In the genomic region with DNA sequence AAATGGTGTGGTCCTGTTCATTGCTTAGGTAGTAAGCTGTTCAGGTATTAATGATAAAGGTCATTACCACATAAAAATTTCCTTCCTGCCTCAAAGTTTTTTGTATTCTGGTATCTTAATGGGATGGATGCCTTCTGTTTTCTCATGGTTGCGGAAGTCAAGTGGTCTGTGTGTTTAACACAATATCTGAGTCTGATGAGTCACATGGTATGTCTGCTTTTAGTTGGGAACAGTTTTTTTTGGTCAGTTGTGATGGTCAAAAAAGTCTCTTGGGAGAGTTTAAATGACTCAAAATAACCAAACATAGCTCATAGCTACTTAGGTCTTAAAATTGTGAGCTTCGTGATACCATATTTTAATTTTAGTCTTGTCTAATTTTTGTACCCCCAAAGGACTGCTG, we compare ENCODE assay signal across 1 cellular context.
TF ChIP-seq lines count a peak whose summit lies in the region.

No MANE protein-coding gene starts in this region.

TF ChIP-seq in GM12878, 131 proteins besides CTCF, POLR2A, EP300 and RAD21 (continues in another document):
- TF ChIP-seq, protein P1, sequence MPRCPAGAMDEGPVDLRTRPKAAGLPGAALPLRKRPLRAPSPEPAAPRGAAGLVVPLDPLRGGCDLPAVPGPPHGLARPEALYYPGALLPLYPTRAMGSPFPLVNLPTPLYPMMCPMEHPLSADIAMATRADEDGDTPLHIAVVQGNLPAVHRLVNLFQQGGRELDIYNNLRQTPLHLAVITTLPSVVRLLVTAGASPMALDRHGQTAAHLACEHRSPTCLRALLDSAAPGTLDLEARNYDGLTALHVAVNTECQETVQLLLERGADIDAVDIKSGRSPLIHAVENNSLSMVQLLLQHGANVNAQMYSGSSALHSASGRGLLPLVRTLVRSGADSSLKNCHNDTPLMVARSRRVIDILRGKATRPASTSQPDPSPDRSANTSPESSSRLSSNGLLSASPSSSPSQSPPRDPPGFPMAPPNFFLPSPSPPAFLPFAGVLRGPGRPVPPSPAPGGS (IDR thresholded peaks at IDR 0.05; ENCODE audit: borderline replicate concordance, insufficient read depth, low read depth, low read length, poor library complexity, severe bottlenecking): peak; percentile 77
- no peak for TF ChIP-seq RELA (IDR thresholded peaks at IDR 0.05; ENCODE audit: borderline replicate concordance, partially characterized antibody)
- 0 out of 2 replicates have a peak, but pooled peaks have one; percentile 22 for TF ChIP-seq NR2C1 (IDR thresholded peaks at IDR 0.05)
- TF ChIP-seq YBX1 (IDR thresholded peaks at IDR 0.05): no peak
- TF ChIP-seq, protein P2, sequence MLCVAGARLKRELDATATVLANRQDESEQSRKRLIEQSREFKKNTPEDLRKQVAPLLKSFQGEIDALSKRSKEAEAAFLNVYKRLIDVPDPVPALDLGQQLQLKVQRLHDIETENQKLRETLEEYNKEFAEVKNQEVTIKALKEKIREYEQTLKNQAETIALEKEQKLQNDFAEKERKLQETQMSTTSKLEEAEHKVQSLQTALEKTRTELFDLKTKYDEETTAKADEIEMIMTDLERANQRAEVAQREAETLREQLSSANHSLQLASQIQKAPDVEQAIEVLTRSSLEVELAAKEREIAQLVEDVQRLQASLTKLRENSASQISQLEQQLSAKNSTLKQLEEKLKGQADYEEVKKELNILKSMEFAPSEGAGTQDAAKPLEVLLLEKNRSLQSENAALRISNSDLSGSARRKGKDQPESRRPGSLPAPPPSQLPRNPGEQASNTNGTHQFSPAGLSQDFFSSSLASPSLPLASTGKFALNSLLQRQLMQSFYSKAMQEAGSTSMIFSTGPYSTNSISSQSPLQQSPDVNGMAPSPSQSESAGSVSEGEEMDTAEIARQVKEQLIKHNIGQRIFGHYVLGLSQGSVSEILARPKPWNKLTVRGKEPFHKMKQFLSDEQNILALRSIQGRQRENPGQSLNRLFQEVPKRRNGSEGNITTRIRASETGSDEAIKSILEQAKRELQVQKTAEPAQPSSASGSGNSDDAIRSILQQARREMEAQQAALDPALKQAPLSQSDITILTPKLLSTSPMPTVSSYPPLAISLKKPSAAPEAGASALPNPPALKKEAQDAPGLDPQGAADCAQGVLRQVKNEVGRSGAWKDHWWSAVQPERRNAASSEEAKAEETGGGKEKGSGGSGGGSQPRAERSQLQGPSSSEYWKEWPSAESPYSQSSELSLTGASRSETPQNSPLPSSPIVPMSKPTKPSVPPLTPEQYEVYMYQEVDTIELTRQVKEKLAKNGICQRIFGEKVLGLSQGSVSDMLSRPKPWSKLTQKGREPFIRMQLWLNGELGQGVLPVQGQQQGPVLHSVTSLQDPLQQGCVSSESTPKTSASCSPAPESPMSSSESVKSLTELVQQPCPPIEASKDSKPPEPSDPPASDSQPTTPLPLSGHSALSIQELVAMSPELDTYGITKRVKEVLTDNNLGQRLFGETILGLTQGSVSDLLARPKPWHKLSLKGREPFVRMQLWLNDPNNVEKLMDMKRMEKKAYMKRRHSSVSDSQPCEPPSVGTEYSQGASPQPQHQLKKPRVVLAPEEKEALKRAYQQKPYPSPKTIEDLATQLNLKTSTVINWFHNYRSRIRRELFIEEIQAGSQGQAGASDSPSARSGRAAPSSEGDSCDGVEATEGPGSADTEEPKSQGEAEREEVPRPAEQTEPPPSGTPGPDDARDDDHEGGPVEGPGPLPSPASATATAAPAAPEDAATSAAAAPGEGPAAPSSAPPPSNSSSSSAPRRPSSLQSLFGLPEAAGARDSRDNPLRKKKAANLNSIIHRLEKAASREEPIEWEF (IDR thresholded peaks at IDR 0.05; ENCODE audit: insufficient replicate concordance, low read depth, low read length): no peak
- no peak for TF ChIP-seq PAX5 (IDR thresholded peaks at IDR 0.05; ENCODE audit: borderline replicate concordance, low read depth, low read length)
- TF ChIP-seq POU2F2 (IDR thresholded peaks at IDR 0.05; ENCODE audit: borderline replicate concordance, low read depth, low read length): no peak
- TF ChIP-seq KAT2A (conservative IDR thresholded peaks at IDR 0.05; ENCODE audit: control insufficient read depth, low read depth, low read length): no peak
- TF ChIP-seq, protein P3, sequence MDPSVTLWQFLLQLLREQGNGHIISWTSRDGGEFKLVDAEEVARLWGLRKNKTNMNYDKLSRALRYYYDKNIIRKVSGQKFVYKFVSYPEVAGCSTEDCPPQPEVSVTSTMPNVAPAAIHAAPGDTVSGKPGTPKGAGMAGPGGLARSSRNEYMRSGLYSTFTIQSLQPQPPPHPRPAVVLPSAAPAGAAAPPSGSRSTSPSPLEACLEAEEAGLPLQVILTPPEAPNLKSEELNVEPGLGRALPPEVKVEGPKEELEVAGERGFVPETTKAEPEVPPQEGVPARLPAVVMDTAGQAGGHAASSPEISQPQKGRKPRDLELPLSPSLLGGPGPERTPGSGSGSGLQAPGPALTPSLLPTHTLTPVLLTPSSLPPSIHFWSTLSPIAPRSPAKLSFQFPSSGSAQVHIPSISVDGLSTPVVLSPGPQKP (IDR thresholded peaks at IDR 0.05; ENCODE audit: low read depth, low read length): no peak
- TF ChIP-seq CBX5 (IDR thresholded peaks at IDR 0.05; ENCODE audit: low read depth): no peak
- TF ChIP-seq CREM (IDR thresholded peaks at IDR 0.05; ENCODE audit: low read depth): peak; percentile 64
- TF ChIP-seq NFIC (IDR thresholded peaks at IDR 0.05; ENCODE audit: low read depth, low read length): peak; percentile 88
- no peak for TF ChIP-seq LARP7 (IDR thresholded peaks at IDR 0.05)
- TF ChIP-seq HDAC2 (IDR thresholded peaks at IDR 0.05): no peak
- TF ChIP-seq, protein P4, sequence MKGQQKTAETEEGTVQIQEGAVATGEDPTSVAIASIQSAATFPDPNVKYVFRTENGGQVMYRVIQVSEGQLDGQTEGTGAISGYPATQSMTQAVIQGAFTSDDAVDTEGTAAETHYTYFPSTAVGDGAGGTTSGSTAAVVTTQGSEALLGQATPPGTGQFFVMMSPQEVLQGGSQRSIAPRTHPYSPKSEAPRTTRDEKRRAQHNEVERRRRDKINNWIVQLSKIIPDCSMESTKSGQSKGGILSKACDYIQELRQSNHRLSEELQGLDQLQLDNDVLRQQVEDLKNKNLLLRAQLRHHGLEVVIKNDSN (IDR thresholded peaks at IDR 0.05; ENCODE audit: borderline replicate concordance, extremely low read length, insufficient read depth, low read depth, low read length): no peak
- peak; percentile 87 to 89 for TF ChIP-seq IKZF2 (IDR thresholded peaks at IDR 0.05)
- no peak for TF ChIP-seq RB1 (IDR thresholded peaks at IDR 0.05; ENCODE audit: borderline replicate concordance)
- TF ChIP-seq ZBED1 (IDR thresholded peaks at IDR 0.05; ENCODE audit: borderline replicate concordance): no peak
- peak; percentile 88 for TF ChIP-seq MTA2 (IDR thresholded peaks at IDR 0.05; ENCODE audit: low read depth)
- TF ChIP-seq, protein P5, sequence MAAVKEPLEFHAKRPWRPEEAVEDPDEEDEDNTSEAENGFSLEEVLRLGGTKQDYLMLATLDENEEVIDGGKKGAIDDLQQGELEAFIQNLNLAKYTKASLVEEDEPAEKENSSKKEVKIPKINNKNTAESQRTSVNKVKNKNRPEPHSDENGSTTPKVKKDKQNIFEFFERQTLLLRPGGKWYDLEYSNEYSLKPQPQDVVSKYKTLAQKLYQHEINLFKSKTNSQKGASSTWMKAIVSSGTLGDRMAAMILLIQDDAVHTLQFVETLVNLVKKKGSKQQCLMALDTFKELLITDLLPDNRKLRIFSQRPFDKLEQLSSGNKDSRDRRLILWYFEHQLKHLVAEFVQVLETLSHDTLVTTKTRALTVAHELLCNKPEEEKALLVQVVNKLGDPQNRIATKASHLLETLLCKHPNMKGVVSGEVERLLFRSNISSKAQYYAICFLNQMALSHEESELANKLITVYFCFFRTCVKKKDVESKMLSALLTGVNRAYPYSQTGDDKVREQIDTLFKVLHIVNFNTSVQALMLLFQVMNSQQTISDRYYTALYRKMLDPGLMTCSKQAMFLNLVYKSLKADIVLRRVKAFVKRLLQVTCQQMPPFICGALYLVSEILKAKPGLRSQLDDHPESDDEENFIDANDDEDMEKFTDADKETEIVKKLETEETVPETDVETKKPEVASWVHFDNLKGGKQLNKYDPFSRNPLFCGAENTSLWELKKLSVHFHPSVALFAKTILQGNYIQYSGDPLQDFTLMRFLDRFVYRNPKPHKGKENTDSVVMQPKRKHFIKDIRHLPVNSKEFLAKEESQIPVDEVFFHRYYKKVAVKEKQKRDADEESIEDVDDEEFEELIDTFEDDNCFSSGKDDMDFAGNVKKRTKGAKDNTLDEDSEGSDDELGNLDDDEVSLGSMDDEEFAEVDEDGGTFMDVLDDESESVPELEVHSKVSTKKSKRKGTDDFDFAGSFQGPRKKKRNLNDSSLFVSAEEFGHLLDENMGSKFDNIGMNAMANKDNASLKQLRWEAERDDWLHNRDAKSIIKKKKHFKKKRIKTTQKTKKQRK (IDR thresholded peaks at IDR 0.05; ENCODE audit: low read depth, low read length): no peak
- no peak for TF ChIP-seq CHD4 (IDR thresholded peaks at IDR 0.05)
- no peak for TF ChIP-seq SIN3A (IDR thresholded peaks at IDR 0.05; ENCODE audit: low read depth, low read length)
- peak; percentile 65 for TF ChIP-seq DPF2 (IDR thresholded peaks at IDR 0.05)
- no peak for TF ChIP-seq KDM1A (IDR thresholded peaks at IDR 0.05; ENCODE audit: borderline replicate concordance)
- no peak for TF ChIP-seq ZNF622 (IDR thresholded peaks at IDR 0.05)
- no peak for TF ChIP-seq ASH2L (IDR thresholded peaks at IDR 0.05; ENCODE audit: borderline replicate concordance, low read depth)
- no peak; the same call in 1 of the 2 replicates for TF ChIP-seq GATAD2B (conservative IDR thresholded peaks at IDR 0.05; ENCODE audit: low read depth)
- TF ChIP-seq, protein P6, sequence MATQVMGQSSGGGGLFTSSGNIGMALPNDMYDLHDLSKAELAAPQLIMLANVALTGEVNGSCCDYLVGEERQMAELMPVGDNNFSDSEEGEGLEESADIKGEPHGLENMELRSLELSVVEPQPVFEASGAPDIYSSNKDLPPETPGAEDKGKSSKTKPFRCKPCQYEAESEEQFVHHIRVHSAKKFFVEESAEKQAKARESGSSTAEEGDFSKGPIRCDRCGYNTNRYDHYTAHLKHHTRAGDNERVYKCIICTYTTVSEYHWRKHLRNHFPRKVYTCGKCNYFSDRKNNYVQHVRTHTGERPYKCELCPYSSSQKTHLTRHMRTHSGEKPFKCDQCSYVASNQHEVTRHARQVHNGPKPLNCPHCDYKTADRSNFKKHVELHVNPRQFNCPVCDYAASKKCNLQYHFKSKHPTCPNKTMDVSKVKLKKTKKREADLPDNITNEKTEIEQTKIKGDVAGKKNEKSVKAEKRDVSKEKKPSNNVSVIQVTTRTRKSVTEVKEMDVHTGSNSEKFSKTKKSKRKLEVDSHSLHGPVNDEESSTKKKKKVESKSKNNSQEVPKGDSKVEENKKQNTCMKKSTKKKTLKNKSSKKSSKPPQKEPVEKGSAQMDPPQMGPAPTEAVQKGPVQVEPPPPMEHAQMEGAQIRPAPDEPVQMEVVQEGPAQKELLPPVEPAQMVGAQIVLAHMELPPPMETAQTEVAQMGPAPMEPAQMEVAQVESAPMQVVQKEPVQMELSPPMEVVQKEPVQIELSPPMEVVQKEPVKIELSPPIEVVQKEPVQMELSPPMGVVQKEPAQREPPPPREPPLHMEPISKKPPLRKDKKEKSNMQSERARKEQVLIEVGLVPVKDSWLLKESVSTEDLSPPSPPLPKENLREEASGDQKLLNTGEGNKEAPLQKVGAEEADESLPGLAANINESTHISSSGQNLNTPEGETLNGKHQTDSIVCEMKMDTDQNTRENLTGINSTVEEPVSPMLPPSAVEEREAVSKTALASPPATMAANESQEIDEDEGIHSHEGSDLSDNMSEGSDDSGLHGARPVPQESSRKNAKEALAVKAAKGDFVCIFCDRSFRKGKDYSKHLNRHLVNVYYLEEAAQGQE (IDR thresholded peaks at IDR 0.05; ENCODE audit: low read depth, low read length): no peak
- no peak for TF ChIP-seq SMAD5 (IDR thresholded peaks at IDR 0.05; ENCODE audit: low read depth)
- no peak for TF ChIP-seq ESRRA (IDR thresholded peaks at IDR 0.05; ENCODE audit: low read length)
- TF ChIP-seq SMC3 (IDR thresholded peaks at IDR 0.05; ENCODE audit: borderline replicate concordance, low read length): no peak
- no peak for TF ChIP-seq SUZ12 (IDR thresholded peaks at IDR 0.05; ENCODE audit: unreplicated experiment)
- TF ChIP-seq, protein P7, sequence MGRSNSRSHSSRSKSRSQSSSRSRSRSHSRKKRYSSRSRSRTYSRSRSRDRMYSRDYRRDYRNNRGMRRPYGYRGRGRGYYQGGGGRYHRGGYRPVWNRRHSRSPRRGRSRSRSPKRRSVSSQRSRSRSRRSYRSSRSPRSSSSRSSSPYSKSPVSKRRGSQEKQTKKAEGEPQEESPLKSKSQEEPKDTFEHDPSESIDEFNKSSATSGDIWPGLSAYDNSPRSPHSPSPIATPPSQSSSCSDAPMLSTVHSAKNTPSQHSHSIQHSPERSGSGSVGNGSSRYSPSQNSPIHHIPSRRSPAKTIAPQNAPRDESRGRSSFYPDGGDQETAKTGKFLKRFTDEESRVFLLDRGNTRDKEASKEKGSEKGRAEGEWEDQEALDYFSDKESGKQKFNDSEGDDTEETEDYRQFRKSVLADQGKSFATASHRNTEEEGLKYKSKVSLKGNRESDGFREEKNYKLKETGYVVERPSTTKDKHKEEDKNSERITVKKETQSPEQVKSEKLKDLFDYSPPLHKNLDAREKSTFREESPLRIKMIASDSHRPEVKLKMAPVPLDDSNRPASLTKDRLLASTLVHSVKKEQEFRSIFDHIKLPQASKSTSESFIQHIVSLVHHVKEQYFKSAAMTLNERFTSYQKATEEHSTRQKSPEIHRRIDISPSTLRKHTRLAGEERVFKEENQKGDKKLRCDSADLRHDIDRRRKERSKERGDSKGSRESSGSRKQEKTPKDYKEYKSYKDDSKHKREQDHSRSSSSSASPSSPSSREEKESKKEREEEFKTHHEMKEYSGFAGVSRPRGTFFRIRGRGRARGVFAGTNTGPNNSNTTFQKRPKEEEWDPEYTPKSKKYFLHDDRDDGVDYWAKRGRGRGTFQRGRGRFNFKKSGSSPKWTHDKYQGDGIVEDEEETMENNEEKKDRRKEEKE (IDR thresholded peaks at IDR 0.05): no peak
- TF ChIP-seq BRCA1 (IDR thresholded peaks at IDR 0.05; ENCODE audit: low read depth, low read length): no peak
- TF ChIP-seq ZNF384 (IDR thresholded peaks at IDR 0.05; ENCODE audit: borderline replicate concordance, low read depth, low read length): peak; percentile 80
- no peak for TF ChIP-seq NFXL1 (IDR thresholded peaks at IDR 0.05; ENCODE audit: borderline replicate concordance)
- peak; percentile 2; the same call in 1 of the 2 replicates for TF ChIP-seq SPI1 (IDR thresholded peaks at IDR 0.05; ENCODE audit: borderline replicate concordance, insufficient read depth, low read depth, low read length)
- TF ChIP-seq, protein P8, sequence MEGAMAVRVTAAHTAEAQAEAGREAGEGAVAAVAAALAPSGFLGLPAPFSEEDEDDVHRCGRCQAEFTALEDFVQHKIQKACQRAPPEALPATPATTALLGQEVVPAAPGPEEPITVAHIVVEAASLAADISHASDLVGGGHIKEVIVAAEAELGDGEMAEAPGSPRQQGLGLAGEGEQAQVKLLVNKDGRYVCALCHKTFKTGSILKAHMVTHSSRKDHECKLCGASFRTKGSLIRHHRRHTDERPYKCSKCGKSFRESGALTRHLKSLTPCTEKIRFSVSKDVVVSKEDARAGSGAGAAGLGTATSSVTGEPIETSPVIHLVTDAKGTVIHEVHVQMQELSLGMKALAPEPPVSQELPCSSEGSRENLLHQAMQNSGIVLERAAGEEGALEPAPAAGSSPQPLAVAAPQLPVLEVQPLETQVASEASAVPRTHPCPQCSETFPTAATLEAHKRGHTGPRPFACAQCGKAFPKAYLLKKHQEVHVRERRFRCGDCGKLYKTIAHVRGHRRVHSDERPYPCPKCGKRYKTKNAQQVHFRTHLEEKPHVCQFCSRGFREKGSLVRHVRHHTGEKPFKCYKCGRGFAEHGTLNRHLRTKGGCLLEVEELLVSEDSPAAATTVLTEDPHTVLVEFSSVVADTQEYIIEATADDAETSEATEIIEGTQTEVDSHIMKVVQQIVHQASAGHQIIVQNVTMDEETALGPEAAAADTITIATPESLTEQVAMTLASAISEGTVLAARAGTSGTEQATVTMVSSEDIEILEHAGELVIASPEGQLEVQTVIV (IDR thresholded peaks at IDR 0.05; ENCODE audit: borderline replicate concordance, partially characterized antibody): no peak
- peak; percentile 83 for TF ChIP-seq ATF7 (IDR thresholded peaks at IDR 0.05; ENCODE audit: low read depth)
